In genomic region chr4:94448815-94449375, GRCh38 we compare ENCODE assay signal across 14 cellular contexts.
"Had no signal": no experiment of that assay in that cellular context is flagged by ENCODE, and none has a peak within 500 bp of the region (broad histone marks: within the 10 kb centered on the region; RNA-seq: fewer than 3 reads in every experiment).

No MANE protein-coding gene starts in this region.

- H3K27ac ChIP-seq: lower lobe of right lung had no signal

- H3K27ac Mint-ChIP-seq: activated naive CD4-positive, alpha-beta T cell treated with anti-CD3 and anti-CD28 coated beads, Interleukin-2, amount 10 ng/mL, durations not matched to agents 7 days and 5 days; activated T-helper 2 cell treated with anti-CD3 and anti-CD28 coated beads, Interferon-gamma antibody, Interleukin-2, Interleukin-4, amounts not matched to agents 10 μg/mL and 5 μg/mL and 100 μg/mL, durations not matched to agents 14 hours and 24 hours and 36 hours; naive thymus-derived CD4-positive, alpha-beta T cell; stimulated activated naive CD8-positive, alpha-beta T cell treated with anti-CD3 and anti-CD28 coated beads, Interleukin-15, Interleukin-2, amounts not matched to agents 100 ng/mL and 50 ng/mL, for 24 hours; T-helper 1 cell treated with Interleukin-12 subunit alpha and Interleukin-12 subunit beta and Interleukin-4 antibody, amounts not matched to agents 30 μg/mL and 1 μg/mL, for 36 hours had no signal

- H3K9me3 Mint-ChIP-seq: activated naive CD4-positive, alpha-beta T cell treated with anti-CD3 and anti-CD28 coated beads, Interleukin-2, amount 10 ng/mL, durations not matched to agents 7 days and 5 days; activated T-helper 2 cell treated with anti-CD3 and anti-CD28 coated beads, Interferon-gamma antibody, Interleukin-2, Interleukin-4, amounts not matched to agents 10 μg/mL and 5 μg/mL and 100 μg/mL, durations not matched to agents 14 hours and 24 hours and 36 hours; stimulated activated naive CD8-positive, alpha-beta T cell treated with anti-CD3 and anti-CD28 coated beads, Interleukin-15, Interleukin-2, amounts not matched to agents 100 ng/mL and 50 ng/mL, for 24 hours; T-helper 1 cell treated with Interleukin-12 subunit alpha and Interleukin-12 subunit beta and Interleukin-4 antibody, amounts not matched to agents 30 μg/mL and 1 μg/mL, for 36 hours had no signal

- H3K4me3 Mint-ChIP-seq: activated naive CD4-positive, alpha-beta T cell treated with anti-CD3 and anti-CD28 coated beads, Interleukin-2, amount 10 ng/mL, durations not matched to agents 7 days and 5 days; naive thymus-derived CD4-positive, alpha-beta T cell; stimulated activated naive CD8-positive, alpha-beta T cell treated with anti-CD3 and anti-CD28 coated beads, Interleukin-15, Interleukin-2, amounts not matched to agents 100 ng/mL and 50 ng/mL, for 24 hours; T-helper 1 cell treated with Interleukin-12 subunit alpha and Interleukin-12 subunit beta and Interleukin-4 antibody, amounts not matched to agents 30 μg/mL and 1 μg/mL, for 36 hours had no signal

- H3K36me3 Mint-ChIP-seq: activated naive CD4-positive, alpha-beta T cell treated with anti-CD3 and anti-CD28 coated beads, Interleukin-2, amount 10 ng/mL, durations not matched to agents 7 days and 5 days; naive thymus-derived CD4-positive, alpha-beta T cell had no signal

- DNase-seq: activated CD4-positive, alpha-beta T cell treated with anti-CD3 and anti-CD28 coated beads, Interleukin-2, amount 50 U/mL, for 1 hour; activated naive CD4-positive, alpha-beta T cell treated with anti-CD3 and anti-CD28 coated beads, Interleukin-2, amount 10 ng/mL, durations not matched to agents 7 days and 5 days; caudate nucleus; cortex of kidney; effector CD8-positive, alpha-beta T cell; hypothalamus; kidney glomerular epithelial cell; lower lobe of right lung; naive thymus-derived CD4-positive, alpha-beta T cell; stimulated activated CD4-positive, alpha-beta T cell treated with anti-CD3 and anti-CD28 coated beads, Interleukin-15, amount 100 ng/mL, for 24 hours; stimulated activated CD4-positive, alpha-beta T cell treated with anti-CD3 and anti-CD28 coated beads, Interleukin-4, amount 100 ng/mL, for 24 hours had no signal

- H3K9me3 ChIP-seq: lower lobe of right lung had no signal

- H3K4me3 ChIP-seq: lower lobe of right lung had no signal

- ATAC-seq: lower lobe of right lung; naive thymus-derived CD4-positive, alpha-beta T cell had no signal
